In the genomic region with DNA sequence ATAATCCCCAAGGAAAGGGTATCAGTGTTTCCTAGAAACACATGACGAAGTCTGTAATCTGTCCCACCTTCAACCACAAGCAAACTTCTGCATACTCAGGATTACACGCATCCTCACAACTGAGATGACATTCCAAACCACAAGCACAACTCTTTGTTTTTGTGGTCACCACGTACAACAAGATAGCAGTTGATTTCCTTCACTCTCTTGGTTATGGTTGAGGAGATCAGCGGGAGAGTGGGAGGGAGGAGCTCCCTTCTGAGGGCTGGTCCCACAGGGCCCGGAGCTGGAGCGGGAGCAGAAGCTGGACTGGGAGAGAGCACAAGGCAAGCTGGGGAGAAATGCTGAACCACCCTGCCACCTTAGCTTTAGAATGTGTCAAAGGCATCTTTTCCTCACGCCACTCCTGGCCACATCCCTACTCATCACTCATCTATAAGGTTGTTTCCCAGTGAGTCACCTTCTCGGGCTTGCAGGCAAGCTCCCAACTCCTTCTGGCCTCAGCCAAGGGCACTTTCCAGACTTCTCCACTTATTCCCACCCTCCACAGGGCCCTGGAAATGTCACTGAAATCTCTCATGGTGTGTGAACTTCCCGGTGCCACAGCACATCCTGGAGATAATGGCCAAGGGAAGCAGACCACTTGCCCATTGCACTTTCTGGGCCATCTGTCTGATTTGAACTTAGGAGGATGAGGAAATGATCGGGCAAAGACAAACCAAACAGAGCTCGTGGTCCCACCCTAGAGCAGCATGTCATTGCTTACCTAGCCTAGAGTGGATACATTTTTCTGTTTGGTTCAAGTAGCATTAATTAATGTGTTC, we compare ENCODE assay signal across 1 cellular context.
TF ChIP-seq lines count a peak whose summit lies in the region.

No MANE protein-coding gene starts in this region.

TF ChIP-seq in K562, 482 proteins besides CTCF, POLR2A, EP300 and RAD21 (continued from another document):
- peak; percentile 25; the same call in 1 of the 2 replicates for TF ChIP-seq PKNOX1 (IDR thresholded peaks at IDR 0.05)
- TF ChIP-seq ZNF586 (CRISPR knock-in tag; conservative IDR thresholded peaks at IDR 0.05), result no peak
- peak; percentile 77 for TF ChIP-seq HDAC3 (IDR thresholded peaks at IDR 0.05; ENCODE audit: borderline replicate concordance, partially characterized antibody)
- peak in 1 of 2 experiments; percentile 52; a peak in 1 of 4 replicates for TF ChIP-seq ARNT (IDR thresholded peaks at IDR 0.05)
- peak; percentile 97; the same call in 1 of the 2 replicates for TF ChIP-seq FOXP4 (CRISPR knock-in tag; IDR thresholded peaks at IDR 0.05; ENCODE audit: borderline replicate concordance)
- TF ChIP-seq KHSRP (IDR thresholded peaks at IDR 0.05), result peak; percentile 54; the same call in 1 of the 2 replicates
- TF ChIP-seq ZFP91 (CRISPR knock-in tag; IDR thresholded peaks at IDR 0.05), result no peak
- no peak for TF ChIP-seq RB1 (IDR thresholded peaks at IDR 0.05; ENCODE audit: low read depth)
- peak; percentile 92; the same call in 1 of the 2 replicates for TF ChIP-seq BCL6 (CRISPR knock-in tag; IDR thresholded peaks at IDR 0.05)
- TF ChIP-seq ZNF239 (CRISPR knock-in tag; IDR thresholded peaks at IDR 0.05), result no peak
- TF ChIP-seq ZNF584 (CRISPR knock-in tag; IDR thresholded peaks at IDR 0.05; ENCODE audit: low read depth), result peak; percentile 92
